In genomic region chr2:124988794-124989193, GRCh38 we compare ENCODE assay signal across 27 cellular contexts.
"Had no signal": no experiment of that assay in that cellular context is flagged by ENCODE, and none has a peak within 500 bp of the region (broad histone marks: within the 10 kb centered on the region; RNA-seq: fewer than 3 reads in every experiment).

No MANE protein-coding gene starts in this region.

- DNase-seq: nephron progenitor cell; nucleus accumbens; pancreas; retina; right cardiac atrium; right lobe of liver; sigmoid colon; small intestine; stimulated activated CD4-positive, alpha-beta T cell treated with anti-CD3 and anti-CD28 coated beads, Interleukin-15, amount 100 ng/mL, for 24 hours; stimulated activated CD4-positive, alpha-beta T cell treated with anti-CD3 and anti-CD28 coated beads, Interleukin-2, amount 100 ng/mL, for 24 hours; stimulated activated CD4-positive, alpha-beta T cell treated with anti-CD3 and anti-CD28 coated beads, Interleukin-2, amount 100 ng/mL, for 48 hours; stimulated activated CD4-positive, alpha-beta T cell treated with anti-CD3 and anti-CD28 coated beads, Interleukin-4, amount 100 ng/mL, for 24 hours; stimulated activated naive B cell treated with anti-CD40 and anti-IgM and Interleukin-4, amounts not matched to agents 10 μg/mL and 1 μg/mL and 100 μg/mL, for 72 hours; stimulated activated naive CD4-positive, alpha-beta T cell treated with Interleukin-2 at 50 U/mL for 16 hours; stomach; thyroid gland; trophoblast cell; upper lobe of left lung had no signal

- H3K4me3 ChIP-seq: pancreas, prostate gland, right lobe of liver, sigmoid colon, stomach, thoracic aorta, thyroid gland, tibial nerve, upper lobe of left lung, vagina had no signal

- ATAC-seq: natural killer cell treated with Interleukin-12 subunit alpha and Interleukin-12 subunit beta and Interleukin-15 and Interleukin-18, amount 100 ng/mL, for 72 hours; pancreas; right cardiac atrium; right lobe of liver; stimulated activated effector memory CD8-positive, alpha-beta T cell treated with anti-CD3 and anti-CD28 coated beads, Interleukin-12 subunit alpha, Interleukin-12 subunit beta, amount 100 ng/mL, for 72 hours; stimulated activated naive B cell treated with anti-CD40 and anti-IgM and Interleukin-4, amounts not matched to agents 10 μg/mL and 1 μg/mL and 100 μg/mL, for 72 hours had no signal

- H3K27me3 ChIP-seq: neutrophil, pancreas, right lobe of liver, sigmoid colon, stomach, thyroid gland, tibial nerve, upper lobe of left lung, vagina had no signal

- H3K36me3 ChIP-seq: neutrophil, pancreas, prostate gland, right lobe of liver, sigmoid colon, stomach, thoracic aorta, thyroid gland, tibial nerve, upper lobe of left lung, vagina had no signal

- H3K27ac ChIP-seq: neutrophil, pancreas, prostate gland, right lobe of liver, sigmoid colon, stomach, thoracic aorta, thyroid gland, tibial nerve, upper lobe of left lung, vagina had no signal

- H3K36me3 Mint-ChIP-seq: natural killer cell treated with Interleukin-12 subunit alpha and Interleukin-12 subunit beta and Interleukin-15 and Interleukin-18, amount 100 ng/mL, for 72 hours; stimulated activated effector memory CD8-positive, alpha-beta T cell treated with anti-CD3 and anti-CD28 coated beads, Interleukin-12 subunit alpha, Interleukin-12 subunit beta, amount 100 ng/mL, for 72 hours; stimulated activated naive B cell treated with anti-CD40 and anti-IgM and Interleukin-4, amounts not matched to agents 10 μg/mL and 1 μg/mL and 100 μg/mL, for 72 hours had no signal

- H3K9me3 ChIP-seq: neutrophil, pancreas, prostate gland, right lobe of liver, sigmoid colon, thoracic aorta, thyroid gland, tibial nerve, upper lobe of left lung, vagina had no signal

- H3K27me3 Mint-ChIP-seq: natural killer cell treated with Interleukin-12 subunit alpha and Interleukin-12 subunit beta and Interleukin-15 and Interleukin-18, amount 100 ng/mL, for 72 hours; stimulated activated naive B cell treated with anti-CD40 and anti-IgM and Interleukin-4, amounts not matched to agents 10 μg/mL and 1 μg/mL and 100 μg/mL, for 72 hours; stimulated activated naive CD8-positive, alpha-beta T cell treated with anti-CD3 and anti-CD28 coated beads, Interleukin-15, Interleukin-2, amounts not matched to agents 100 ng/mL and 50 ng/mL, for 24 hours had no signal

- H3K9me3 Mint-ChIP-seq: stimulated activated naive B cell treated with anti-CD40 and anti-IgM and Interleukin-4, amounts not matched to agents 10 μg/mL and 1 μg/mL and 100 μg/mL, for 72 hours had no signal

- H3K4me3 Mint-ChIP-seq: natural killer cell treated with Interleukin-12 subunit alpha and Interleukin-12 subunit beta and Interleukin-15 and Interleukin-18, amount 100 ng/mL, for 72 hours; nephron progenitor cell; neural crest cell; stimulated activated effector memory CD8-positive, alpha-beta T cell treated with anti-CD3 and anti-CD28 coated beads, Interleukin-12 subunit alpha, Interleukin-12 subunit beta, amount 100 ng/mL, for 72 hours; stimulated activated naive B cell treated with anti-CD40 and anti-IgM and Interleukin-4, amounts not matched to agents 10 μg/mL and 1 μg/mL and 100 μg/mL, for 72 hours; stimulated activated naive CD8-positive, alpha-beta T cell treated with anti-CD3 and anti-CD28 coated beads, Interleukin-15, Interleukin-2, amounts not matched to agents 100 ng/mL and 50 ng/mL, for 24 hours had no signal

- H3K27ac Mint-ChIP-seq: natural killer cell treated with Interleukin-12 subunit alpha and Interleukin-12 subunit beta and Interleukin-15 and Interleukin-18, amount 100 ng/mL, for 72 hours; nephron progenitor cell; stimulated activated effector memory CD8-positive, alpha-beta T cell treated with anti-CD3 and anti-CD28 coated beads, Interleukin-12 subunit alpha, Interleukin-12 subunit beta, amount 100 ng/mL, for 72 hours; stimulated activated naive B cell treated with anti-CD40 and anti-IgM and Interleukin-4, amounts not matched to agents 10 μg/mL and 1 μg/mL and 100 μg/mL, for 72 hours; stimulated activated naive CD8-positive, alpha-beta T cell treated with anti-CD3 and anti-CD28 coated beads, Interleukin-15, Interleukin-2, amounts not matched to agents 100 ng/mL and 50 ng/mL, for 24 hours had no signal

- H3K4me1 ChIP-seq: pancreas, prostate gland, right lobe of liver, sigmoid colon, stomach, thyroid gland, upper lobe of left lung, vagina had no signal

- H3K4me1 Mint-ChIP-seq: stimulated activated effector memory CD8-positive, alpha-beta T cell treated with anti-CD3 and anti-CD28 coated beads, Interleukin-12 subunit alpha, Interleukin-12 subunit beta, amount 100 ng/mL, for 72 hours; stimulated activated naive B cell treated with anti-CD40 and anti-IgM and Interleukin-4, amounts not matched to agents 10 μg/mL and 1 μg/mL and 100 μg/mL, for 72 hours had no signal
